ENCODE assay signal across 13 cellular contexts in genomic region chr10:24485299-24485698, GRCh38.
"Had no signal": no experiment of that assay in that cellular context is flagged by ENCODE, and none has a peak within 500 bp of the region (broad histone marks: within the 10 kb centered on the region; RNA-seq: fewer than 3 reads in every experiment).

No MANE protein-coding gene starts in this region.

- H3K27me3 ChIP-seq: foreskin keratinocyte had no signal

- H3K27ac Mint-ChIP-seq: activated CD8-positive, alpha-beta memory T cell treated with anti-CD3 and anti-CD28 coated beads, Interleukin-2, amount 10 ng/mL, durations not matched to agents 7 days and 5 days; activated naive CD8-positive, alpha-beta T cell treated with anti-CD3 and anti-CD28 coated beads, Interleukin-2, amount 10 ng/mL, durations not matched to agents 7 days and 5 days; immature natural killer cell; nephron progenitor cell; T-helper 2 cell treated with Interferon-gamma antibody and Interleukin-4, amounts not matched to agents 5 μg/mL and 100 μg/mL, for 36 hours had no signal

- H3K9me3 Mint-ChIP-seq: activated naive CD8-positive, alpha-beta T cell treated with anti-CD3 and anti-CD28 coated beads, Interleukin-2, amount 10 ng/mL, durations not matched to agents 7 days and 5 days; activated T-cell treated with anti-CD3 and anti-CD28 coated beads, Interleukin-2, amount 50 U/mL, for 4 hours; immature natural killer cell; nephron progenitor cell; T-helper 2 cell treated with Interferon-gamma antibody and Interleukin-4, amounts not matched to agents 5 μg/mL and 100 μg/mL, for 36 hours had no signal

- ATAC-seq: activated CD4-positive, CD25-positive, alpha-beta regulatory T cell treated with anti-CD3 and anti-CD28 coated beads, Interleukin-2, amount 50 U/mL, for 24 hours; activated CD8-positive, alpha-beta memory T cell treated with anti-CD3 and anti-CD28 coated beads, Interleukin-2, amount 10 ng/mL, durations not matched to agents 7 days and 5 days; activated T-cell treated with anti-CD3 and anti-CD28 coated beads, Interleukin-2, amount 50 U/mL, for 4 hours; foreskin keratinocyte had no signal

- DNase-seq: activated CD4-positive, alpha-beta T cell treated with anti-CD3 and anti-CD28 coated beads, Interleukin-2, amount 50 U/mL, for 4 hours; activated CD8-positive, alpha-beta memory T cell treated with anti-CD3 and anti-CD28 coated beads, Interleukin-2, amount 10 ng/mL, durations not matched to agents 7 days and 5 days; activated gamma-delta T cell; activated naive CD8-positive, alpha-beta T cell treated with anti-CD3 and anti-CD28 coated beads, Interleukin-2, amount 10 ng/mL, durations not matched to agents 7 days and 5 days; activated T-cell treated with anti-CD3 and anti-CD28 coated beads, Interleukin-2, amount 50 U/mL, for 4 hours; aorta; foreskin keratinocyte; immature natural killer cell; left cardiac atrium; mesenchymal stem cell; nephron progenitor cell had no signal

- H3K4me3 Mint-ChIP-seq: activated CD8-positive, alpha-beta memory T cell treated with anti-CD3 and anti-CD28 coated beads, Interleukin-2, amount 10 ng/mL, durations not matched to agents 7 days and 5 days; activated naive CD8-positive, alpha-beta T cell treated with anti-CD3 and anti-CD28 coated beads, Interleukin-2, amount 10 ng/mL, durations not matched to agents 7 days and 5 days; activated T-cell treated with anti-CD3 and anti-CD28 coated beads, Interleukin-2, amount 50 U/mL, for 4 hours; immature natural killer cell; nephron progenitor cell; T-helper 2 cell treated with Interferon-gamma antibody and Interleukin-4, amounts not matched to agents 5 μg/mL and 100 μg/mL, for 36 hours had no signal

- H3K27me3 Mint-ChIP-seq: activated naive CD8-positive, alpha-beta T cell treated with anti-CD3 and anti-CD28 coated beads, Interleukin-2, amount 10 ng/mL, durations not matched to agents 7 days and 5 days had no signal

- H3K36me3 Mint-ChIP-seq: activated CD8-positive, alpha-beta memory T cell treated with anti-CD3 and anti-CD28 coated beads, Interleukin-2, amount 10 ng/mL, durations not matched to agents 7 days and 5 days; activated naive CD8-positive, alpha-beta T cell treated with anti-CD3 and anti-CD28 coated beads, Interleukin-2, amount 10 ng/mL, durations not matched to agents 7 days and 5 days; immature natural killer cell had no signal

- H3K4me1 Mint-ChIP-seq: activated CD8-positive, alpha-beta memory T cell treated with anti-CD3 and anti-CD28 coated beads, Interleukin-2, amount 10 ng/mL, durations not matched to agents 7 days and 5 days; activated naive CD8-positive, alpha-beta T cell treated with anti-CD3 and anti-CD28 coated beads, Interleukin-2, amount 10 ng/mL, durations not matched to agents 7 days and 5 days; immature natural killer cell; nephron progenitor cell had no signal
